20 cellular contexts compared by ENCODE assay signal in the genomic region with DNA sequence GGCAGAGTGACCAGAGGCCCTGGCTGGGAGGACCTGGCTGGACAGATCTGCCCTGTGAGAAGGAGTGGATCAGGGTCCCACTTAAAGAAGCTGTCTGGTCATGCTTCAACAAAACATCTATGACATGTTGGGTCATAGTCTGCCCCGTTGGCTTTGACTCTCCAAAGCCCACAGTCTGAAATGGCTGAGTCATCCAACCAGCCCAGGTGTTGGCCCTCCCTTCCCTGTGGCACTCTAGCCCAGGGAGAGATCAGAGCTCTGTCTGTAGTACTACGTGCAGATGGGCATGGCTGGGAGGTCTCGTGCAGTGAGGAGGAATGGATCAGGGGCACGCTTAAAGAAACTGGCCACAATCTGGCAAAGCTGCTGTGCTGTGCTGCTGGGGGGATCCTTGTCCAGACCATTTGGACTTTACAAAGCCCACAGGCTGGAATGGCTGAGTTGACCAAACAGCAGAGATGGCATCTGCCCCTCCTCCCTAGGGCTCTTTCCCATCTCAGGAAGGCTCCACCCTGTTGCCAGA.
"Had no signal": no experiment of that assay in that cellular context is flagged by ENCODE, and none has a peak within 500 bp of the region (broad histone marks: within the 10 kb centered on the region; RNA-seq: fewer than 3 reads in every experiment).

No MANE protein-coding gene starts in this region.

- H3K27me3 Mint-ChIP-seq: naive B cell; stimulated activated memory B cell treated with anti-CD40 and anti-IgM and Interleukin-4, amounts not matched to agents 10 μg/mL and 1 μg/mL and 100 μg/mL, for 72 hours; stimulated activated naive CD8-positive, alpha-beta T cell treated with anti-CD3 and anti-CD28 coated beads, Interleukin-15, Interleukin-2, amounts not matched to agents 100 ng/mL and 50 ng/mL, for 24 hours had no signal

- H3K4me1 Mint-ChIP-seq: immature natural killer cell; naive B cell; nephron progenitor cell; stimulated activated memory B cell treated with anti-CD40 and anti-IgM and Interleukin-4, amounts not matched to agents 10 μg/mL and 1 μg/mL and 100 μg/mL, for 72 hours had no signal

- FAIRE-seq: endometrium, kidney had no signal

- H3K27ac ChIP-seq: epithelial cell of prostate, esophagus squamous epithelium, left ventricle myocardium inferior, neutrophil, tibial nerve had no signal

- H3K4me3 Mint-ChIP-seq: immature natural killer cell; naive B cell; nephron progenitor cell; stimulated activated memory B cell treated with anti-CD40 and anti-IgM and Interleukin-4, amounts not matched to agents 10 μg/mL and 1 μg/mL and 100 μg/mL, for 72 hours; stimulated activated naive CD8-positive, alpha-beta T cell treated with anti-CD3 and anti-CD28 coated beads, Interleukin-15, Interleukin-2, amounts not matched to agents 100 ng/mL and 50 ng/mL, for 24 hours had no signal

- H3K9me3 ChIP-seq: esophagus squamous epithelium, neutrophil had no signal

- H3K27me3 ChIP-seq: esophagus squamous epithelium, neutrophil, tibial nerve had no signal

- H3K36me3 Mint-ChIP-seq: naive B cell; stimulated activated memory B cell treated with anti-CD40 and anti-IgM and Interleukin-4, amounts not matched to agents 10 μg/mL and 1 μg/mL and 100 μg/mL, for 72 hours had no signal

- H3K36me3 ChIP-seq: esophagus squamous epithelium, left ventricle myocardium inferior, neutrophil, tibial nerve had no signal

- DNase-seq: effector memory CD4-positive, alpha-beta T cell; esophagus squamous epithelium; foreskin fibroblast; immature natural killer cell; kidney; left cardiac atrium; left ventricle myocardium inferior; mesendoderm; naive B cell; nephron progenitor cell; stimulated activated CD4-positive, alpha-beta T cell treated with anti-CD3 and anti-CD28 coated beads, Interleukin-2, amount 100 ng/mL, for 48 hours; stimulated activated CD8-positive, alpha-beta memory T cell treated with anti-CD3 and anti-CD28 coated beads, Interleukin-4, amount 100 ng/mL, for 48 hours had no signal

- H3K4me2 ChIP-seq: smooth muscle cell had no signal

- H3K4me3 ChIP-seq: esophagus squamous epithelium, left ventricle myocardium inferior, lung, smooth muscle cell, tibial nerve had no signal

- H3K4me1 ChIP-seq: esophagus squamous epithelium, left ventricle myocardium inferior, tibial nerve had no signal

- H3K27ac Mint-ChIP-seq: immature natural killer cell; naive B cell; nephron progenitor cell; stimulated activated memory B cell treated with anti-CD40 and anti-IgM and Interleukin-4, amounts not matched to agents 10 μg/mL and 1 μg/mL and 100 μg/mL, for 72 hours; stimulated activated naive CD8-positive, alpha-beta T cell treated with anti-CD3 and anti-CD28 coated beads, Interleukin-15, Interleukin-2, amounts not matched to agents 100 ng/mL and 50 ng/mL, for 24 hours had no signal
